14 cellular contexts compared by ENCODE assay signal in the genomic region with DNA sequence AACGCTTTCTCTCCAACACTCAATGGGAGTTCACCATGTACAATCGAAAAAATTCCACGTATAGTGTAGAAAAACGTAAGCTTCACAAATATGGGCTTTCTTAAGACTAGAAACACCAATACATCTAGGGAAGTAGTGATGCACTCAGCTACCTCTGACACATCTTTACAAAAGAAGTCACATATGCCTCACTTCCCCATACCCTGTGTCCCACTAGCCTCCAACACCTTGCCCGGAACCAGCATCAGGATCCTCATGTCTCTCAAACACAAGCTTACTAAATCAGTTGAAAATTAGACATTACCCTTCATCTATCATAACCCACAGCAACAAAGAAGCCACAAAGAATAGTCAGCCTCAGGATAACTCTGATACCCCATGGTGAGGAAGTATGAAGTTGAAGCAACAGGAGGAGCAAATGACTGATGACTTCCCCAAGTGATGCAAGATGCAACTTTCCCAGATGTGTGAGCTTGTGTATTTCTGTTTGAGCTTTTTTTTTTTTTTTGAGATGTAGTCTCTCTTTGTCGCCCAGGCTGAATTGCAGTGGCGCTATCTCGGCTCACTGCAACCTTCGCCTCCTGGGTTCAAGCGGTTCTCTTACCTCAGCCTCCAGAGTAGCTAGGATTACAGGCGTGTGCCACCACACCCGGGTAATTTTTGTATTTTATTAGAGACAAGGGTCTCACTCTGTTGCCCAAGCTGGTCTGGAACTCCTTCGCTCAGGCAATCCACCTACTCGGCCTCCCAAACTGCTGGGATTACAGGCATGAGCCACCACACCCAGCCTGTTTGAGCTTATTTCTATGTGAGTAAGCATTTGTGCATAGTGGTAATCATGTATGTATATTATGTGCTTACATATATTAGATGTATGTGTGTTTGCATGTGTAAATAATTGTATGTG. TPM values are rescaled to one million over a fixed set of nuclear protein-coding genes. Genes with fewer than 3 reads are reported as not detected.
A peak's percentile ranks its signal among the peaks of the same experiment; 100 is the strongest.
DNase-seq lines count a peak whose midpoint lies in the region; TF ChIP-seq lines count a peak whose summit lies in the region.
"Had no signal": no experiment of that assay in that cellular context is flagged by ENCODE, and none has a peak within 500 bp of the region (broad histone marks: within the 10 kb centered on the region; RNA-seq: fewer than 3 reads in every experiment).

No MANE protein-coding gene starts in this region.

- H3K27me3 Mint-ChIP-seq in activated naive CD4-positive, alpha-beta T cell treated with anti-CD3 and anti-CD28 coated beads, Interleukin-2, amount 50 U/mL, for 24 hours, result no peaks in the 10 kb centered on the region
- H3K27me3 Mint-ChIP-seq in endodermal cell (ENCODE audit: insufficient read depth), result no peaks in the 10 kb centered on the region

- no peak overlapping the region for H3K9ac ChIP-seq in endodermal cell (ENCODE audit: extremely low read depth, low read length, poor library complexity, severe bottlenecking)

- H3K4me3 ChIP-seq in NB4 (ENCODE audit: low read depth, low read length) (no peak overlapping the region), endodermal cell (ENCODE audit: low read length) (no peak overlapping the region), spleen (peak overlapping the region in 1 of 8 donors; percentile 48)
- H3K4me3 ChIP-seq: gastroesophageal sphincter, skin epidermis had no signal

- TF ChIP-seq POLR2A in NB4 (IDR thresholded peaks at IDR 0.05; ENCODE audit: extremely low read depth, insufficient read length) (no peak), spleen (IDR thresholded peaks at IDR 0.05) (no peak)

- WGBS in endodermal cell (ENCODE audit: insufficient coverage in 1 of 2, insufficient read length in 1 of 2), 2 experiments, result 96% methylated on average over 14 of the region's 14 CpGs
- WGBS in spleen, 5 donors, result 71 to 84% (median 78%) methylated on average over 14 of the region's 14 CpGs

- H3K36me3 ChIP-seq in endodermal cell (ENCODE audit: control insufficient read depth, insufficient read depth, low read length), result no peaks in the 10 kb centered on the region
- peaks cover 0 to 3% (median 0%) of the 10 kb centered on the region in 6 donors for H3K36me3 ChIP-seq in spleen

- no peaks in the 10 kb centered on the region for H3K27me3 ChIP-seq in endodermal cell (ENCODE audit: control insufficient read depth, insufficient read depth, low read length, poor library complexity, severe bottlenecking)
- no peaks in the 10 kb centered on the region for H3K27me3 ChIP-seq in spleen (replicated peaks in 1 of 7)
- H3K27me3 ChIP-seq: gastroesophageal sphincter had no signal

- intact Hi-C loops in spleen (cut with DNase I; ENCODE audit: low total_unique reads), result no loop called here

- TF ChIP-seq CTCF in NB4 (IDR thresholded peaks at IDR 0.05; ENCODE audit: low read depth, low read length) (no peak), endodermal cell (conservative IDR thresholded peaks at IDR 0.05) (no peak), spleen (IDR thresholded peaks at IDR 0.05 in 8 of 11, conservative IDR thresholded peaks at IDR 0.05 in 3 of 11) (no peak), GM13976 (IDR thresholded peaks at IDR 0.05; ENCODE audit: borderline replicate concordance, control extremely low read depth, extremely low read depth, insufficient read depth, missing control alignments) (no peak)

- in situ Hi-C loops in GM13976 (cut with MboI; ENCODE audit: low sequenced_read_pairs, unreplicated experiment), result no loop called here

- H3K27ac ChIP-seq in endodermal cell (ENCODE audit: low read depth, low read length), result no peak overlapping the region
- H3K27ac ChIP-seq in spleen, result peak overlapping the region in 7 of 8 donors; percentile 37 to 89 (median 80)
- H3K27ac ChIP-seq: gastroesophageal sphincter had no signal

- H3K4me3 Mint-ChIP-seq in activated naive CD4-positive, alpha-beta T cell treated with anti-CD3 and anti-CD28 coated beads, Interleukin-2, amount 50 U/mL, for 24 hours, result no peak overlapping the region
- no peak overlapping the region for H3K4me3 Mint-ChIP-seq in endodermal cell
- H3K4me3 Mint-ChIP-seq: activated CD8-positive, alpha-beta memory T cell treated with anti-CD3 and anti-CD28 coated beads, Interleukin-2, amount 10 ng/mL, durations not matched to agents 7 days and 5 days; mesothelial cell of epicardium had no signal

- H3K36me3 Mint-ChIP-seq in activated naive CD4-positive, alpha-beta T cell treated with anti-CD3 and anti-CD28 coated beads, Interleukin-2, amount 50 U/mL, for 24 hours, result peaks cover 2% of the 10 kb centered on the region
- H3K36me3 Mint-ChIP-seq in endodermal cell (ENCODE audit: low read depth), result peaks cover 10% of the 10 kb centered on the region

- H3K4me1 ChIP-seq in endodermal cell (ENCODE audit: control insufficient read depth, insufficient read depth, low read length), result no peaks in the 10 kb centered on the region
- peaks cover 0 to 25% (median 7%) of the 10 kb centered on the region in 6 donors for H3K4me1 ChIP-seq in spleen

- H3K9me3 ChIP-seq in endodermal cell (ENCODE audit: control insufficient read depth, low read length), result no peaks in the 10 kb centered on the region
- H3K9me3 ChIP-seq in spleen, result no peaks in the 10 kb centered on the region
- H3K9me3 ChIP-seq: gastroesophageal sphincter had no signal

- DNase-seq in activated naive CD4-positive, alpha-beta T cell treated with anti-CD3 and anti-CD28 coated beads, Interleukin-2, amount 50 U/mL, for 16 hours, result no peak
- DNase-seq in NB4 (ENCODE audit: low read depth) (peak; percentile 86), endodermal cell (peak; percentile 22), spleen (no peak), ureter (ENCODE audit: low spot score) (no peak), GM13976 (ENCODE audit: low spot score) (no peak), activated gamma-delta T cell treated with Interleukin-2 at 50 U/mL for 16 hours (no peak)
- DNase-seq: activated CD8-positive, alpha-beta memory T cell treated with anti-CD3 and anti-CD28 coated beads, Interleukin-2, amount 10 ng/mL, durations not matched to agents 7 days and 5 days; caudate nucleus; NCI-H446 treated with DMSO at 0.1 percent for 48 hours had no signal

- peaks cover 14% of the 10 kb centered on the region for H3K4me1 Mint-ChIP-seq in activated naive CD4-positive, alpha-beta T cell treated with anti-CD3 and anti-CD28 coated beads, Interleukin-2, amount 50 U/mL, for 24 hours
- H3K4me1 Mint-ChIP-seq in endodermal cell, result no peaks in the 10 kb centered on the region
- H3K4me1 Mint-ChIP-seq: activated CD8-positive, alpha-beta memory T cell treated with anti-CD3 and anti-CD28 coated beads, Interleukin-2, amount 10 ng/mL, durations not matched to agents 7 days and 5 days had no signal

- H3K27ac Mint-ChIP-seq in activated naive CD4-positive, alpha-beta T cell treated with anti-CD3 and anti-CD28 coated beads, Interleukin-2, amount 50 U/mL, for 24 hours, result peak overlapping the region; percentile 30
- no peak overlapping the region for H3K27ac Mint-ChIP-seq in endodermal cell
- H3K27ac Mint-ChIP-seq: activated CD8-positive, alpha-beta memory T cell treated with anti-CD3 and anti-CD28 coated beads, Interleukin-2, amount 10 ng/mL, durations not matched to agents 7 days and 5 days; mesothelial cell of epicardium had no signal

- H3K9me3 Mint-ChIP-seq in activated naive CD4-positive, alpha-beta T cell treated with anti-CD3 and anti-CD28 coated beads, Interleukin-2, amount 50 U/mL, for 24 hours, result no peaks in the 10 kb centered on the region
- H3K9me3 Mint-ChIP-seq in endodermal cell, result no peaks in the 10 kb centered on the region
- H3K9me3 Mint-ChIP-seq: mesothelial cell of epicardium had no signal

RNA-seq across cellular contexts. Expression of a gene that starts 8.5 kb away (rescaled TPM):
- total RNA-seq in endodermal cell, result 100 to 1,000 TPM; 119 to 171 TPM
- polyA plus RNA-seq in endodermal cell (2013, experiment 1 of 2), result 97.0 TPM
- 94.8 TPM for polyA plus RNA-seq in endodermal cell (2013, experiment 2 of 2)
- total RNA-seq in spleen, result 100 to 1,000 TPM; 105 to 157 (median 112) TPM
- 10 to 100 TPM; 20.8 to 33.8 (median 25.1) TPM for polyA plus RNA-seq in spleen
- total RNA-seq in ureter, result 75.0 TPM

RNA-seq across cellular contexts. Expression of a gene that starts 40.7 kb away (rescaled TPM):
- 10 to 100 TPM; 67.8 to 68.0 TPM for total RNA-seq in endodermal cell
- 47.2 TPM for polyA plus RNA-seq in endodermal cell (2013, experiment 1 of 2)
- polyA plus RNA-seq in endodermal cell (2013, experiment 2 of 2), result 40.9 TPM
- total RNA-seq in spleen, result 10 to 100 TPM; 22.0 to 29.4 (median 25.7) TPM
- polyA plus RNA-seq in spleen, result 10 to 100 TPM in 2 of 3 donors, 1 to 10 TPM in 1; 9.9 to 14.1 (median 11.3) TPM
- total RNA-seq in ureter, result 37.0 TPM

Comparison
In these comparisons a context has a peak if more than half of its experiments do, and no peak if none do; other contexts are left out.
1. DNase-seq: peak in NB4 (single experiment) and endodermal cell (single experiment); none in activated naive CD4-positive, alpha-beta T cell treated with anti-CD3 and anti-CD28 coated beads, Interleukin-2, amount 50 U/mL, for 16 hours (single experiment), spleen (single experiment), ureter (single experiment), GM13976 (single experiment) and activated gamma-delta T cell treated with Interleukin-2 at 50 U/mL for 16 hours (single experiment).